ENCODE assay signal across 30 cellular contexts in the genomic region with DNA sequence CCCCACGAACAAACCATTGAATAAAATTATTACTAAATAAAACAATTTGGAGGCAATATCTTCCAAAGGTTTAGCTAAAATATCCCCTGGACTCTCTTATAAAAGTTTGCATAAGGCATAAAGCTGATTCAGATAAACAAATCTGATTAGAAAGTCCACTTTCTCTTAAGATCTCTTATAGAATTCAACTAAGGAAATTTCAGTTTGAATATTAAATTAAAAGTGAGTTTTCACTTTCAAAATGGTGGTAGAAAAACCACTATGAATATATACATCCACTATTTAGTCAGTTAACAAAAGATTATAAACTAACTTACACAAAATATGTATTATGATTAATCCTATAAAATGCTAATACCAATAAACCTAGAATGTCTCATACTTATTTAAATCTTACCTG.
"Had no signal": no experiment of that assay in that cellular context is flagged by ENCODE, and none has a peak within 500 bp of the region (broad histone marks: within the 10 kb centered on the region; RNA-seq: fewer than 3 reads in every experiment).

No MANE protein-coding gene starts in this region.

- H3K36me3 ChIP-seq: left lung, lower lobe of right lung, pancreas, prostate gland, suprapubic skin, thoracic aorta, tibial artery, upper lobe of right lung had no signal

- FAIRE-seq: keratinocyte, urothelium cell line had no signal

- ATAC-seq: left colon; left lung; lower lobe of right lung; naive thymus-derived CD8-positive, alpha-beta T cell; pancreas; right cardiac atrium; sciatic nerve; stimulated activated effector memory CD8-positive, alpha-beta T cell treated with anti-CD3 and anti-CD28 coated beads, Interleukin-12 subunit alpha, Interleukin-12 subunit beta, amount 100 ng/mL, for 72 hours; upper lobe of right lung had no signal

- H3K36me3 Mint-ChIP-seq: naive thymus-derived CD8-positive, alpha-beta T cell; stimulated activated effector memory CD8-positive, alpha-beta T cell treated with anti-CD3 and anti-CD28 coated beads, Interleukin-12 subunit alpha, Interleukin-12 subunit beta, amount 100 ng/mL, for 72 hours had no signal

- H3K4me1 ChIP-seq: prostate gland had no signal

- H3K4me1 Mint-ChIP-seq: stimulated activated effector memory CD8-positive, alpha-beta T cell treated with anti-CD3 and anti-CD28 coated beads, Interleukin-12 subunit alpha, Interleukin-12 subunit beta, amount 100 ng/mL, for 72 hours had no signal

- H3K27ac Mint-ChIP-seq: naive thymus-derived CD8-positive, alpha-beta T cell; stimulated activated effector memory CD8-positive, alpha-beta T cell treated with anti-CD3 and anti-CD28 coated beads, Interleukin-12 subunit alpha, Interleukin-12 subunit beta, amount 100 ng/mL, for 72 hours; stimulated activated naive CD8-positive, alpha-beta T cell treated with anti-CD3 and anti-CD28 coated beads, Interleukin-15, Interleukin-2, amounts not matched to agents 100 ng/mL and 50 ng/mL, for 24 hours had no signal

- H3K27ac ChIP-seq: left lung, lower lobe of right lung, pancreas, prostate gland, skin epidermis, suprapubic skin, tibial artery, upper lobe of right lung had no signal

- H3K9me3 Mint-ChIP-seq: nephron; neural crest cell; stimulated activated naive CD8-positive, alpha-beta T cell treated with anti-CD3 and anti-CD28 coated beads, Interleukin-15, Interleukin-2, amounts not matched to agents 100 ng/mL and 50 ng/mL, for 24 hours had no signal

- DNase-seq: left colon; left lung; lower lobe of right lung; mammary epithelial cell; mesenchymal stem cell; naive thymus-derived CD8-positive, alpha-beta T cell; nucleus accumbens; pancreas; posterior cingulate gyrus; retina; right cardiac atrium; stimulated activated CD4-positive, alpha-beta T cell treated with anti-CD3 and anti-CD28 coated beads, Interleukin-12 subunit alpha, Interleukin-12 subunit beta, amount 100 ng/mL, for 4 hours; stimulated activated CD4-positive, alpha-beta T cell treated with anti-CD3 and anti-CD28 coated beads, Interleukin-15, amount 100 ng/mL, for 24 hours; stimulated activated CD4-positive, alpha-beta T cell treated with anti-CD3 and anti-CD28 coated beads, Interleukin-2, amount 100 ng/mL, for 24 hours; stimulated activated CD4-positive, alpha-beta T cell treated with anti-CD3 and anti-CD28 coated beads, Interleukin-4, amount 100 ng/mL, for 24 hours; stimulated activated naive CD4-positive, alpha-beta T cell; tibial artery; trophoblast cell; upper lobe of right lung had no signal

- H3K4me3 Mint-ChIP-seq: naive thymus-derived CD8-positive, alpha-beta T cell; nephron; neural crest cell; stimulated activated effector memory CD8-positive, alpha-beta T cell treated with anti-CD3 and anti-CD28 coated beads, Interleukin-12 subunit alpha, Interleukin-12 subunit beta, amount 100 ng/mL, for 72 hours; stimulated activated naive CD8-positive, alpha-beta T cell treated with anti-CD3 and anti-CD28 coated beads, Interleukin-15, Interleukin-2, amounts not matched to agents 100 ng/mL and 50 ng/mL, for 24 hours had no signal

- H3K4me3 ChIP-seq: left lung, lower lobe of right lung, pancreas, prostate gland, skin epidermis, suprapubic skin, thoracic aorta, tibial artery, upper lobe of right lung had no signal

- H3K9me3 ChIP-seq: left lung, lower lobe of right lung, pancreas, prostate gland, suprapubic skin, thoracic aorta, tibial artery, upper lobe of right lung had no signal
